ENCODE assay signal across 2 cellular contexts in the genomic region with DNA sequence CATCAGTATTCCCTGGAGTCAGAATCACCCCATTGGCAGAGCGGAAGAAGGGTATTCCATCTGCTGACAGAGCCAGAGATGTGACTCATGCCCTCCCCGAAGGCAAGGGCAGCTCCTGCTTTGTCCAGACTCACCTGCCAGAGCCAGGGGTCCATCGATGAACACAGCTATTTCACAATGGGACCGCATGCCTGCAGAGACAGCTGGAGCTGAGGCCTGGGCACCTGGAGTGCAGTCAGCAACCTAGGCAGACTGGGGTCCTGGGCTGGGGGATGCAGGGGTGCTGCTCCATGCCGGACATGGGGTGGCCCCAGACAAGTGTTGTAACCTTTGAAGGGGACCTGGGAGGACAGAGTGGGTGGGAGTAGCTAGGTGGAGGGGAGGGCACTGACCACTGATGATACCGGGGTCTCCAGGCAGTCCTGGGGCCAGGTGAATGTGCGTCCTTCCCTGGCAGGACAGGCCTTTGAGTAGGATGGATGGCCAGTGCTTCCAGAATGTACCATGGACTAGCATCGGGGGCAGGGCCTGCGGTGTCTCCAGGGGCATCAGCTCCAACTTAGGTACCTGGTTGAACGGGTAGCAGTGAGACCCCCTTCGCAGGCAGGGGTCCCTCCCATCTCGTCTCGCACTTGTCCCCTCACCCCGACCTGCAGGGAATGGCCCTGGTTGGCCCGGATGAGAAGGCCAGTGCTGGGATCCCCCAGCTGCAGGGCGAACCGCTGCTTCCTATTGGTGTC.
TF ChIP-seq lines count a peak whose summit lies in the region.

No MANE protein-coding gene starts in this region.

TF ChIP-seq in SK-N-SH, 30 proteins besides CTCF, POLR2A, EP300 and RAD21:
- TF ChIP-seq RCOR1 (IDR thresholded peaks at IDR 0.05; ENCODE audit: low read length), result no peak
- TF ChIP-seq MXI1 (IDR thresholded peaks at IDR 0.05; ENCODE audit: low read depth, low read length), result no peak
- no peak for TF ChIP-seq TAF1 (IDR thresholded peaks at IDR 0.05; ENCODE audit: borderline replicate concordance, low read depth, low read length)
- TF ChIP-seq, protein P1, sequence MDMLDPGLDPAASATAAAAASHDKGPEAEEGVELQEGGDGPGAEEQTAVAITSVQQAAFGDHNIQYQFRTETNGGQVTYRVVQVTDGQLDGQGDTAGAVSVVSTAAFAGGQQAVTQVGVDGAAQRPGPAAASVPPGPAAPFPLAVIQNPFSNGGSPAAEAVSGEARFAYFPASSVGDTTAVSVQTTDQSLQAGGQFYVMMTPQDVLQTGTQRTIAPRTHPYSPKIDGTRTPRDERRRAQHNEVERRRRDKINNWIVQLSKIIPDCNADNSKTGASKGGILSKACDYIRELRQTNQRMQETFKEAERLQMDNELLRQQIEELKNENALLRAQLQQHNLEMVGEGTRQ (IDR thresholded peaks at IDR 0.05; ENCODE audit: borderline replicate concordance, low read depth, low read length), result no peak
- TF ChIP-seq NFIC (IDR thresholded peaks at IDR 0.05; ENCODE audit: borderline replicate concordance), result no peak
- TF ChIP-seq, protein P2, sequence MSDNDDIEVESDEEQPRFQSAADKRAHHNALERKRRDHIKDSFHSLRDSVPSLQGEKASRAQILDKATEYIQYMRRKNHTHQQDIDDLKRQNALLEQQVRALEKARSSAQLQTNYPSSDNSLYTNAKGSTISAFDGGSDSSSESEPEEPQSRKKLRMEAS (IDR thresholded peaks at IDR 0.05; ENCODE audit: low read depth), result no peak
- no peak for TF ChIP-seq RFX5 (IDR thresholded peaks at IDR 0.05; ENCODE audit: low read length)
- TF ChIP-seq, protein P3, sequence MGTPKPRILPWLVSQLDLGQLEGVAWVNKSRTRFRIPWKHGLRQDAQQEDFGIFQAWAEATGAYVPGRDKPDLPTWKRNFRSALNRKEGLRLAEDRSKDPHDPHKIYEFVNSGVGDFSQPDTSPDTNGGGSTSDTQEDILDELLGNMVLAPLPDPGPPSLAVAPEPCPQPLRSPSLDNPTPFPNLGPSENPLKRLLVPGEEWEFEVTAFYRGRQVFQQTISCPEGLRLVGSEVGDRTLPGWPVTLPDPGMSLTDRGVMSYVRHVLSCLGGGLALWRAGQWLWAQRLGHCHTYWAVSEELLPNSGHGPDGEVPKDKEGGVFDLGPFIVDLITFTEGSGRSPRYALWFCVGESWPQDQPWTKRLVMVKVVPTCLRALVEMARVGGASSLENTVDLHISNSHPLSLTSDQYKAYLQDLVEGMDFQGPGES (IDR thresholded peaks at IDR 0.05; ENCODE audit: low read depth, low read length), result no peak
- TF ChIP-seq ELF1 (IDR thresholded peaks at IDR 0.05), result no peak
- no peak for TF ChIP-seq JUND (IDR thresholded peaks at IDR 0.05)
- TF ChIP-seq, protein P4, sequence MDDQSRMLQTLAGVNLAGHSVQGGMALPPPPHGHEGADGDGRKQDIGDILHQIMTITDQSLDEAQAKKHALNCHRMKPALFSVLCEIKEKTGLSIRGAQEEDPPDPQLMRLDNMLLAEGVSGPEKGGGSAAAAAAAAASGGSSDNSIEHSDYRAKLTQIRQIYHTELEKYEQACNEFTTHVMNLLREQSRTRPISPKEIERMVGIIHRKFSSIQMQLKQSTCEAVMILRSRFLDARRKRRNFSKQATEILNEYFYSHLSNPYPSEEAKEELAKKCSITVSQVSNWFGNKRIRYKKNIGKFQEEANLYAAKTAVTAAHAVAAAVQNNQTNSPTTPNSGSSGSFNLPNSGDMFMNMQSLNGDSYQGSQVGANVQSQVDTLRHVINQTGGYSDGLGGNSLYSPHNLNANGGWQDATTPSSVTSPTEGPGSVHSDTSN (IDR thresholded peaks at IDR 0.05), result no peak
- no peak for TF ChIP-seq POLR2AphosphoS5 (IDR thresholded peaks at IDR 0.05; ENCODE audit: low read depth, low read length)
- TF ChIP-seq CHD2 (IDR thresholded peaks at IDR 0.05; ENCODE audit: low read length, partially characterized antibody), result no peak
- TF ChIP-seq GABPA (IDR thresholded peaks at IDR 0.05; ENCODE audit: low read depth), result no peak

TF ChIP-seq in SK-N-SH treated with all-trans-retinoic acid at 6 μM for 48 hours, 23 proteins besides CTCF, POLR2A, EP300 and RAD21:
- TF ChIP-seq, protein P5, sequence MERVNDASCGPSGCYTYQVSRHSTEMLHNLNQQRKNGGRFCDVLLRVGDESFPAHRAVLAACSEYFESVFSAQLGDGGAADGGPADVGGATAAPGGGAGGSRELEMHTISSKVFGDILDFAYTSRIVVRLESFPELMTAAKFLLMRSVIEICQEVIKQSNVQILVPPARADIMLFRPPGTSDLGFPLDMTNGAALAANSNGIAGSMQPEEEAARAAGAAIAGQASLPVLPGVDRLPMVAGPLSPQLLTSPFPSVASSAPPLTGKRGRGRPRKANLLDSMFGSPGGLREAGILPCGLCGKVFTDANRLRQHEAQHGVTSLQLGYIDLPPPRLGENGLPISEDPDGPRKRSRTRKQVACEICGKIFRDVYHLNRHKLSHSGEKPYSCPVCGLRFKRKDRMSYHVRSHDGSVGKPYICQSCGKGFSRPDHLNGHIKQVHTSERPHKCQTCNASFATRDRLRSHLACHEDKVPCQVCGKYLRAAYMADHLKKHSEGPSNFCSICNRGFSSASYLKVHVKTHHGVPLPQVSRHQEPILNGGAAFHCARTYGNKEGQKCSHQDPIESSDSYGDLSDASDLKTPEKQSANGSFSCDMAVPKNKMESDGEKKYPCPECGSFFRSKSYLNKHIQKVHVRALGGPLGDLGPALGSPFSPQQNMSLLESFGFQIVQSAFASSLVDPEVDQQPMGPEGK (CRISPR knock-in tag; IDR thresholded peaks at IDR 0.05; ENCODE audit: borderline replicate concordance), result no peak
- no peak for TF ChIP-seq ARNTL (CRISPR knock-in tag; IDR thresholded peaks at IDR 0.05; ENCODE audit: borderline replicate concordance, low read depth)
- TF ChIP-seq, protein P6, sequence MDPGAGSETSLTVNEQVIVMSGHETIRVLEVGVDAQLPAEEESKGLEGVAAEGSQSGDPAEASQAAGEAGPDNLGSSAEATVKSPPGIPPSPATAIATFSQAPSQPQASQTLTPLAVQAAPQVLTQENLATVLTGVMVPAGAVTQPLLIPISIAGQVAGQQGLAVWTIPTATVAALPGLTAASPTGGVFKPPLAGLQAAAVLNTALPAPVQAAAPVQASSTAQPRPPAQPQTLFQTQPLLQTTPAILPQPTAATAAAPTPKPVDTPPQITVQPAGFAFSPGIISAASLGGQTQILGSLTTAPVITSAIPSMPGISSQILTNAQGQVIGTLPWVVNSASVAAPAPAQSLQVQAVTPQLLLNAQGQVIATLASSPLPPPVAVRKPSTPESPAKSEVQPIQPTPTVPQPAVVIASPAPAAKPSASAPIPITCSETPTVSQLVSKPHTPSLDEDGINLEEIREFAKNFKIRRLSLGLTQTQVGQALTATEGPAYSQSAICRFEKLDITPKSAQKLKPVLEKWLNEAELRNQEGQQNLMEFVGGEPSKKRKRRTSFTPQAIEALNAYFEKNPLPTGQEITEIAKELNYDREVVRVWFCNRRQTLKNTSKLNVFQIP (CRISPR knock-in tag; IDR thresholded peaks at IDR 0.05; ENCODE audit: borderline replicate concordance, low read depth), result no peak
- no peak for TF ChIP-seq ZNF565 (CRISPR knock-in tag; conservative IDR thresholded peaks at IDR 0.05; ENCODE audit: low read depth)
- TF ChIP-seq, protein P7, sequence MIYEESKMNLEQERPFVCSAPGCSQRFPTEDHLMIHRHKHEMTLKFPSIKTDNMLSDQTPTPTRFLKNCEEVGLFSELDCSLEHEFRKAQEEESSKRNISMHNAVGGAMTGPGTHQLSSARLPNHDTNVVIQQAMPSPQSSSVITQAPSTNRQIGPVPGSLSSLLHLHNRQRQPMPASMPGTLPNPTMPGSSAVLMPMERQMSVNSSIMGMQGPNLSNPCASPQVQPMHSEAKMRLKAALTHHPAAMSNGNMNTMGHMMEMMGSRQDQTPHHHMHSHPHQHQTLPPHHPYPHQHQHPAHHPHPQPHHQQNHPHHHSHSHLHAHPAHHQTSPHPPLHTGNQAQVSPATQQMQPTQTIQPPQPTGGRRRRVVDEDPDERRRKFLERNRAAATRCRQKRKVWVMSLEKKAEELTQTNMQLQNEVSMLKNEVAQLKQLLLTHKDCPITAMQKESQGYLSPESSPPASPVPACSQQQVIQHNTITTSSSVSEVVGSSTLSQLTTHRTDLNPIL (CRISPR knock-in tag; IDR thresholded peaks at IDR 0.05; ENCODE audit: low read depth), result no peak
- TF ChIP-seq TOX (CRISPR knock-in tag; IDR thresholded peaks at IDR 0.05; ENCODE audit: borderline replicate concordance), result no peak
- TF ChIP-seq SNAI2 (CRISPR knock-in tag; IDR thresholded peaks at IDR 0.05), result no peak
- TF ChIP-seq ZFP3 (CRISPR knock-in tag; IDR thresholded peaks at IDR 0.05), result no peak
- no peak for TF ChIP-seq ZNF70 (CRISPR knock-in tag; IDR thresholded peaks at IDR 0.05)
- TF ChIP-seq, protein P8, sequence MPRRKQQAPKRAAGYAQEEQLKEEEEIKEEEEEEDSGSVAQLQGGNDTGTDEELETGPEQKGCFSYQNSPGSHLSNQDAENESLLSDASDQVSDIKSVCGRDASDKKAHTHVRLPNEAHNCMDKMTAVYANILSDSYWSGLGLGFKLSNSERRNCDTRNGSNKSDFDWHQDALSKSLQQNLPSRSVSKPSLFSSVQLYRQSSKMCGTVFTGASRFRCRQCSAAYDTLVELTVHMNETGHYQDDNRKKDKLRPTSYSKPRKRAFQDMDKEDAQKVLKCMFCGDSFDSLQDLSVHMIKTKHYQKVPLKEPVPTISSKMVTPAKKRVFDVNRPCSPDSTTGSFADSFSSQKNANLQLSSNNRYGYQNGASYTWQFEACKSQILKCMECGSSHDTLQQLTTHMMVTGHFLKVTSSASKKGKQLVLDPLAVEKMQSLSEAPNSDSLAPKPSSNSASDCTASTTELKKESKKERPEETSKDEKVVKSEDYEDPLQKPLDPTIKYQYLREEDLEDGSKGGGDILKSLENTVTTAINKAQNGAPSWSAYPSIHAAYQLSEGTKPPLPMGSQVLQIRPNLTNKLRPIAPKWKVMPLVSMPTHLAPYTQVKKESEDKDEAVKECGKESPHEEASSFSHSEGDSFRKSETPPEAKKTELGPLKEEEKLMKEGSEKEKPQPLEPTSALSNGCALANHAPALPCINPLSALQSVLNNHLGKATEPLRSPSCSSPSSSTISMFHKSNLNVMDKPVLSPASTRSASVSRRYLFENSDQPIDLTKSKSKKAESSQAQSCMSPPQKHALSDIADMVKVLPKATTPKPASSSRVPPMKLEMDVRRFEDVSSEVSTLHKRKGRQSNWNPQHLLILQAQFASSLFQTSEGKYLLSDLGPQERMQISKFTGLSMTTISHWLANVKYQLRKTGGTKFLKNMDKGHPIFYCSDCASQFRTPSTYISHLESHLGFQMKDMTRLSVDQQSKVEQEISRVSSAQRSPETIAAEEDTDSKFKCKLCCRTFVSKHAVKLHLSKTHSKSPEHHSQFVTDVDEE (CRISPR knock-in tag; IDR thresholded peaks at IDR 0.05), result no peak
- TF ChIP-seq CSDC2 (CRISPR knock-in tag; IDR thresholded peaks at IDR 0.05), result no peak
- no peak for TF ChIP-seq ZNF8 (CRISPR knock-in tag; IDR thresholded peaks at IDR 0.05)
- no peak for TF ChIP-seq ESRRG (CRISPR knock-in tag; IDR thresholded peaks at IDR 0.05)
- TF ChIP-seq, protein P9, sequence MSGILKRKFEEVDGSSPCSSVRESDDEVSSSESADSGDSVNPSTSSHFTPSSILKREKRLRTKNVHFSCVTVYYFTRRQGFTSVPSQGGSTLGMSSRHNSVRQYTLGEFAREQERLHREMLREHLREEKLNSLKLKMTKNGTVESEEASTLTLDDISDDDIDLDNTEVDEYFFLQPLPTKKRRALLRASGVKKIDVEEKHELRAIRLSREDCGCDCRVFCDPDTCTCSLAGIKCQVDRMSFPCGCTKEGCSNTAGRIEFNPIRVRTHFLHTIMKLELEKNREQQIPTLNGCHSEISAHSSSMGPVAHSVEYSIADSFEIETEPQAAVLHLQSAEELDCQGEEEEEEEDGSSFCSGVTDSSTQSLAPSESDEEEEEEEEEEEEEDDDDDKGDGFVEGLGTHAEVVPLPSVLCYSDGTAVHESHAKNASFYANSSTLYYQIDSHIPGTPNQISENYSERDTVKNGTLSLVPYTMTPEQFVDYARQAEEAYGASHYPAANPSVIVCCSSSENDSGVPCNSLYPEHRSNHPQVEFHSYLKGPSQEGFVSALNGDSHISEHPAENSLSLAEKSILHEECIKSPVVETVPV (CRISPR knock-in tag; IDR thresholded peaks at IDR 0.05), result no peak
- no peak for TF ChIP-seq ISL1 (CRISPR knock-in tag; IDR thresholded peaks at IDR 0.05)
- no peak for TF ChIP-seq TCF4 (CRISPR knock-in tag; IDR thresholded peaks at IDR 0.05; ENCODE audit: borderline replicate concordance)
